In the genomic region with DNA sequence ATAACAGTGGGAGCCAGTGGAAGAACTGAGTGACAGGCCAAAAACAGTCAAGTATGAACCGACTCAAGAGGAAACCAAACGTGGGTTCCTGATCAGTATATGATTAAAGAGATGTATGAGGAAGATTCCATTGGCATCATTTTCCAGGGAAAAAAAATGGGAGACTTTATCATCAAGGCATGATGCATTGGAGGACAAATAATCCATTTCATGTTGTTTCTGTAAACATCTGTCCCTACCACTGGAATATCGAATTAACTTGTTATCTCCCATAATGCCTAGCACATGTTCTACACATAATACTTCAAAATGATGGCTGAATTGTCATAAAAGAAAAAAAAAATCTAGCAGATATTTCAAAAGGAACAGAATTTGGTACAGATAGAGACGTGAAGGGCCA, we compare ENCODE assay signal across 27 cellular contexts. TPM values are rescaled to one million over a fixed set of nuclear protein-coding genes. Genes with fewer than 3 reads are reported as not detected.
DNase-seq lines count a peak whose midpoint lies in the region; ATAC-seq and TF ChIP-seq lines count a peak whose summit lies in the region.
"Had no signal": no experiment of that assay in that cellular context is flagged by ENCODE, and none has a peak within 500 bp of the region (broad histone marks: within the 10 kb centered on the region; RNA-seq: fewer than 3 reads in every experiment).

No MANE protein-coding gene starts in this region.

- intact Hi-C loops in CD4-positive, alpha-beta T cell (cut with DNase I, micrococcal nuclease): loop anchor here in 1 of 2 experiments (2.0 kb wide), 1 partner anchor 13 kb away; a partner anchor contains a TSS
- intact Hi-C loops in naive thymus-derived CD4-positive, alpha-beta T cell (cut with micrococcal nuclease): loop anchor here in 1 of 2 donors (2.0 kb wide), 1 partner anchor 13 kb away; a partner anchor contains a TSS

- no peaks in the 10 kb centered on the region for H3K9me3 ChIP-seq in CD4-positive, alpha-beta T cell (ENCODE audit: control insufficient read depth, low read length)
- no peaks in the 10 kb centered on the region for H3K9me3 ChIP-seq in T-helper 17 cell (ENCODE audit: control insufficient read depth, low read length, poor library complexity, severe bottlenecking)
- no peaks in the 10 kb centered on the region for H3K9me3 ChIP-seq in naive thymus-derived CD4-positive, alpha-beta T cell (ENCODE audit: control insufficient read depth in 2 of 3, low read length in 3 of 3)
- H3K9me3 ChIP-seq: gastroesophageal sphincter, spleen had no signal

- H3K4me1 Mint-ChIP-seq in activated T-cell treated with anti-CD3 and anti-CD28 coated beads, Interleukin-2, amount 50 U/mL, for 24 hours (ENCODE audit: low read depth): peaks cover 87% of the 10 kb centered on the region
- H3K4me1 Mint-ChIP-seq in CD4-positive, alpha-beta T cell (ENCODE audit: low read depth): peaks cover 93% of the 10 kb centered on the region
- peaks cover 64% of the 10 kb centered on the region for H3K4me1 Mint-ChIP-seq in T-helper 17 cell
- H3K4me1 Mint-ChIP-seq in naive thymus-derived CD4-positive, alpha-beta T cell: peaks cover 55 to 96% (median 93%) of the 10 kb centered on the region in 7 donors

- no peaks in the 10 kb centered on the region for H3K9me3 Mint-ChIP-seq in activated T-cell treated with anti-CD3 and anti-CD28 coated beads, Interleukin-2, amount 50 U/mL, for 24 hours
- H3K9me3 Mint-ChIP-seq in CD4-positive, alpha-beta T cell: no peaks in the 10 kb centered on the region
- no peaks in the 10 kb centered on the region for H3K9me3 Mint-ChIP-seq in naive thymus-derived CD4-positive, alpha-beta T cell
- H3K9me3 Mint-ChIP-seq: nephron had no signal

- peaks cover 29 to 57% of the 10 kb centered on the region in 2 donors for H3K4me1 ChIP-seq in naive thymus-derived CD4-positive, alpha-beta T cell (ENCODE audit: control insufficient read depth in 2 of 2, insufficient read depth in 2 of 2, low read length in 2 of 2)

- no peak overlapping the region for H3K4me3 Mint-ChIP-seq in activated T-cell treated with anti-CD3 and anti-CD28 coated beads, Interleukin-2, amount 50 U/mL, for 24 hours
- peak overlapping the region; percentile 66 for H3K4me3 Mint-ChIP-seq in CD4-positive, alpha-beta T cell
- no peak overlapping the region for H3K4me3 Mint-ChIP-seq in T-helper 17 cell
- peak overlapping the region in 4 of 10 donors; percentile 51 to 83 (median 69) for H3K4me3 Mint-ChIP-seq in naive thymus-derived CD4-positive, alpha-beta T cell
- H3K4me3 Mint-ChIP-seq: nephron had no signal

- POLR2A ChIA-PET in CD4-positive, alpha-beta T cell (lab: Charles Lee): no interaction called here
- POLR2A ChIA-PET in naive thymus-derived CD4-positive, alpha-beta T cell (lab: Charles Lee): no interaction called here

- no peak overlapping the region for H3K4me3 ChIP-seq in naive thymus-derived CD4-positive, alpha-beta T cell (ENCODE audit: low read length)
- H3K4me3 ChIP-seq: dorsolateral prefrontal cortex, gastroesophageal sphincter, K562, spleen had no signal

- H3K27me3 Mint-ChIP-seq in activated T-cell treated with anti-CD3 and anti-CD28 coated beads, Interleukin-2, amount 50 U/mL, for 24 hours: no peaks in the 10 kb centered on the region
- H3K27me3 Mint-ChIP-seq in CD4-positive, alpha-beta T cell: no peaks in the 10 kb centered on the region
- no peaks in the 10 kb centered on the region for H3K27me3 Mint-ChIP-seq in T-helper 17 cell
- no peaks in the 10 kb centered on the region for H3K27me3 Mint-ChIP-seq in naive thymus-derived CD4-positive, alpha-beta T cell

- CTCF ChIA-PET in CD4-positive, alpha-beta T cell (lab: Charles Lee): no interaction called here
- CTCF ChIA-PET in naive thymus-derived CD4-positive, alpha-beta T cell (lab: Charles Lee): no interaction called here

- DNase-seq in activated T-cell treated with anti-CD3 and anti-CD28 coated beads, Interleukin-2, amount 50 U/mL, for 24 hours: no peak
- no peak for DNase-seq in activated T-cell treated with anti-CD3 and anti-CD28 coated beads, Interleukin-2, amount 50 U/mL, for 48 hours
- DNase-seq in CD4-positive, alpha-beta T cell: no peak
- DNase-seq in T-helper 17 cell (no peak), NCI-H1694 (lab: John Stamatoyannopoulos, UW) (no peak), DMS79 (lab: John Stamatoyannopoulos, UW) (no peak)
- no peak for DNase-seq in naive thymus-derived CD4-positive, alpha-beta T cell
- DNase-seq: ACHN; activated naive CD4-positive, alpha-beta T cell treated with Interleukin-2 at 50 U/mL for 16 hours; activated T-cell treated with anti-CD3 and anti-CD28 coated beads for 4 hours; cerebellar nuclear complex; DND-41; dorsolateral prefrontal cortex; NCI-H1105 treated with DMSO at 0.1 percent for 48 hours; NCI-H2029; NCI-H2227 treated with DMSO at 0.1 percent for 48 hours; NCI-H526 treated with DMSO at 0.1 percent for 48 hours; retina; Right ventricle myocardium superior; spleen; T1000 had no signal

- TF ChIP-seq CTCF in CD4-positive, alpha-beta T cell (IDR thresholded peaks at IDR 0.05): no peak

- H3K27ac Mint-ChIP-seq in activated T-cell treated with anti-CD3 and anti-CD28 coated beads, Interleukin-2, amount 50 U/mL, for 24 hours: peak overlapping the region; percentile 69
- H3K27ac Mint-ChIP-seq in CD4-positive, alpha-beta T cell: peak overlapping the region; percentile 81
- H3K27ac Mint-ChIP-seq in T-helper 17 cell: peak overlapping the region; percentile 96
- peak overlapping the region; percentile 0 to 93 (median 81) for H3K27ac Mint-ChIP-seq in naive thymus-derived CD4-positive, alpha-beta T cell
- H3K27ac Mint-ChIP-seq: nephron had no signal

- peaks cover 30% of the 10 kb centered on the region for H3K36me3 Mint-ChIP-seq in activated T-cell treated with anti-CD3 and anti-CD28 coated beads, Interleukin-2, amount 50 U/mL, for 24 hours (ENCODE audit: low read depth)
- H3K36me3 Mint-ChIP-seq in CD4-positive, alpha-beta T cell (ENCODE audit: low read depth): peaks cover 8% of the 10 kb centered on the region
- no peaks in the 10 kb centered on the region for H3K36me3 Mint-ChIP-seq in T-helper 17 cell (ENCODE audit: low read depth)
- H3K36me3 Mint-ChIP-seq in naive thymus-derived CD4-positive, alpha-beta T cell: peaks cover 0 to 11% (median 7%) of the 10 kb centered on the region in 5 donors

- no peaks in the 10 kb centered on the region for H3K36me3 ChIP-seq in naive thymus-derived CD4-positive, alpha-beta T cell (ENCODE audit: control insufficient read depth in 2 of 3, insufficient read depth in 3 of 3, low read length in 3 of 3)
- H3K36me3 ChIP-seq: gastroesophageal sphincter, spleen had no signal

- H3K27ac ChIP-seq in CD4-positive, alpha-beta T cell (ENCODE audit: low read depth, low read length): no peak overlapping the region
- peak overlapping the region; percentile 31 for H3K27ac ChIP-seq in naive thymus-derived CD4-positive, alpha-beta T cell (ENCODE audit: low read depth, low read length)

- ATAC-seq in CD4-positive, alpha-beta T cell (ENCODE audit: poor library complexity): no peak
- no peak for ATAC-seq in T-helper 17 cell
- no peak for ATAC-seq in naive thymus-derived CD4-positive, alpha-beta T cell
- ATAC-seq in HG02678 (IDR thresholded peaks at IDR 0.05; ENCODE audit: unreplicated experiment): no peak
- ATAC-seq: gastroesophageal sphincter, K562 had no signal

- H3K27me3 ChIP-seq in CD4-positive, alpha-beta T cell (ENCODE audit: control insufficient read depth, insufficient read depth, low read length): no peaks in the 10 kb centered on the region
- no peaks in the 10 kb centered on the region for H3K27me3 ChIP-seq in naive thymus-derived CD4-positive, alpha-beta T cell (ENCODE audit: control insufficient read depth in 2 of 2, insufficient read depth in 2 of 2, low read length in 2 of 2)
- H3K27me3 ChIP-seq: dorsolateral prefrontal cortex, gastroesophageal sphincter, spleen had no signal

RNA-seq across cellular contexts. Expression of a gene that starts 13.3 kb away (rescaled TPM):
- total RNA-seq in CD4-positive, alpha-beta T cell: 10 to 100 TPM; 73.1 to 74.9 TPM
- total RNA-seq in T-helper 17 cell: 10 to 100 TPM; 89.1 to 93.5 TPM
- total RNA-seq in naive thymus-derived CD4-positive, alpha-beta T cell: 10 to 100 TPM; 59.5 to 93.3 (median 76.5) TPM
- 10 to 100 TPM; 38.9 to 41.6 TPM for polyA plus RNA-seq in naive thymus-derived CD4-positive, alpha-beta T cell

RNA-seq across cellular contexts. Expression of a gene that starts 58.9 kb away (rescaled TPM):
- under 1 TPM in 1 of 2 experiments, not detected in 1; 0.11 TPM for total RNA-seq in CD4-positive, alpha-beta T cell
- under 1 TPM; 0.07 to 0.23 TPM for total RNA-seq in T-helper 17 cell
- total RNA-seq in naive thymus-derived CD4-positive, alpha-beta T cell: 1 to 10 TPM in 1 of 5 experiments, under 1 TPM in 3, not detected in 1; 0.03 to 3.1 (median 0.17) TPM
- polyA plus RNA-seq in naive thymus-derived CD4-positive, alpha-beta T cell: not detected
- total RNA-seq: M059J, osteoblast had no signal
- polyA plus RNA-seq: K562 had no signal
